Comparison of ENCODE assay signal across 12 cellular contexts in the genomic region with DNA sequence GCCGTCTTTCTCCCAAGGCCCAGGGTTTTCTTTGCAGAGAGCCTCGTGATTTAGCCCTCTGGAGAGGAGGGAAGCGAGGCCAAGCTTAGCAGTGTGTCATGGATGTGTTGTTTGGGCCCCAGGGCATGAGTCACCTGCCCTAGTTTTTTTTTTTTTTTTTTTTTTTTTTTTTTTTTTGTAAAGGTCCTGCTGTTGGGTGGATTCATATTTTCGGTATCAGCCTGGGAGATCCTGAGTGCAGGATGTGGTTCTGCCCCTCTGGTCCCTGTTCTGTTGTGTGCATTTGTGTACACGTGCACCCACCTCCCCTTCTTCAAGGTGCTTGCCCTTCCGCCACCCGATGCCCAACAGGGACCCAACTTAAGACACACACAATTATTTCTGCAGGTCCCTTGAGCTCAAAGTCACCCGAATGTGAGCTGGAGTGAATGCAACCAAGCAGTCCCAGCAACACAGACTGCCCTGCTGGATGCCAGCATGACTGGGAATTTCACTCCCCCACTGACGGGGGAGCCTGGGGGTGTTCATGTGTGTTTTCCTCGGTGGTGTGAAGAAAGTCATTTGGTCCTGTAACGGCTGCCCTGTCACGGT.
A peak's percentile ranks its signal among the peaks of the same experiment; 100 is the strongest.
DNase-seq lines count a peak whose midpoint lies in the region; ATAC-seq and TF ChIP-seq lines count a peak whose summit lies in the region.
"Had no signal": no experiment of that assay in that cellular context is flagged by ENCODE, and none has a peak within 500 bp of the region (broad histone marks: within the 10 kb centered on the region; RNA-seq: fewer than 3 reads in every experiment).

No MANE protein-coding gene starts in this region.

- no peaks in the 10 kb centered on the region for H3K79me2 ChIP-seq in mammary epithelial cell (ENCODE audit: insufficient read depth, low read length)

- TF ChIP-seq POLR2A in erythroblast (IDR thresholded peaks at IDR 0.05; ENCODE audit: low read length): no peak
- TF ChIP-seq POLR2A in stomach (IDR thresholded peaks at IDR 0.05): no peak

- H3K4me3 ChIP-seq in mammary epithelial cell (replicated peaks in 1 of 3; ENCODE audit: insufficient read depth in 1 of 3, low read depth in 2 of 3, low read length in 3 of 3): no peak overlapping the region
- no peak overlapping the region for H3K4me3 ChIP-seq in thoracic aorta
- no peak overlapping the region for H3K4me3 ChIP-seq in stomach
- H3K4me3 ChIP-seq: ascending aorta, gastrocnemius medialis had no signal

- H3K27ac Mint-ChIP-seq in activated T-cell treated with anti-CD3 and anti-CD28 coated beads, Interleukin-2, amount 50 U/mL, for 24 hours: no peak overlapping the region
- H3K27ac Mint-ChIP-seq: memory B cell had no signal

- no peaks in the 10 kb centered on the region for H4K20me1 ChIP-seq in mammary epithelial cell (ENCODE audit: insufficient read depth, low read length)

- TF ChIP-seq CTCF in mammary epithelial cell (conservative IDR thresholded peaks at IDR 0.05 in 1 of 2, IDR thresholded peaks at IDR 0.05 in 1 of 2; ENCODE audit: extremely low read depth in 1 of 2, insufficient read depth in 1 of 2, low read depth in 1 of 2, low read length in 2 of 2): no peak
- no peak for TF ChIP-seq CTCF in thoracic aorta (IDR thresholded peaks at IDR 0.05)
- no peak for TF ChIP-seq CTCF in stomach (IDR thresholded peaks at IDR 0.05)

- peak; percentile 9 for ATAC-seq in thoracic aorta (ENCODE audit: insufficient number of reproducible peaks, low FRiP score, low read depth)
- ATAC-seq: gastrocnemius medialis had no signal

- H3K4me3 Mint-ChIP-seq in activated T-cell treated with anti-CD3 and anti-CD28 coated beads, Interleukin-2, amount 50 U/mL, for 24 hours: no peak overlapping the region
- H3K4me3 Mint-ChIP-seq: memory B cell had no signal

- peaks cover 13% of the 10 kb centered on the region for H3K27me3 Mint-ChIP-seq in activated T-cell treated with anti-CD3 and anti-CD28 coated beads, Interleukin-2, amount 50 U/mL, for 24 hours

- intact Hi-C loops in mammary epithelial cell (cut with micrococcal nuclease) (no loop called here), stomach (cut with DNase I; ENCODE audit: low total_unique reads) (no loop called here)

- H2AFZ ChIP-seq in mammary epithelial cell (ENCODE audit: low read depth, low read length): no peak overlapping the region

- 29% methylated on average over 9 of the region's 12 CpGs for WGBS in mammary epithelial cell (ENCODE audit: low coverage, missing lambda C conversion rate)
- WGBS in stomach, 5 donors: 58 to 73% (median 69%) methylated on average over 12 of the region's 12 CpGs

- no peak overlapping the region for H3K9ac ChIP-seq in mammary epithelial cell (ENCODE audit: insufficient read depth, low read length)

- H3K4me1 Mint-ChIP-seq in activated T-cell treated with anti-CD3 and anti-CD28 coated beads, Interleukin-2, amount 50 U/mL, for 24 hours (ENCODE audit: low read depth): peaks cover 36% of the 10 kb centered on the region

- H3K27ac ChIP-seq in mammary epithelial cell (ENCODE audit: insufficient read depth, low read depth, low read length) (no peak overlapping the region), thoracic aorta (no peak overlapping the region), stomach (no peak overlapping the region)
- H3K27ac ChIP-seq: ascending aorta, gastrocnemius medialis had no signal

- H3K9me3 ChIP-seq in mammary epithelial cell (replicated peaks; ENCODE audit: insufficient read depth, low read length): no peaks in the 10 kb centered on the region
- H3K9me3 ChIP-seq in thoracic aorta: no peaks in the 10 kb centered on the region
- no peaks in the 10 kb centered on the region for H3K9me3 ChIP-seq in stomach
- H3K9me3 ChIP-seq: ascending aorta, gastrocnemius medialis had no signal

- peak; percentile 3 for DNase-seq in activated T-cell treated with anti-CD3 and anti-CD28 coated beads for 48 hours (ENCODE audit: low read depth)
- no peak for DNase-seq in activated T-cell treated with anti-CD3 and anti-CD28 coated beads, Interleukin-2, amount 50 U/mL, for 24 hours
- peak; percentile 63 for DNase-seq in RKO (ENCODE audit: low spot score)
- DNase-seq in mammary epithelial cell: peak; percentile 51
- no peak for DNase-seq in thoracic aorta (ENCODE audit: low spot score)
- no peak for DNase-seq in erythroblast (lab: John Stamatoyannopoulos, UW)
- DNase-seq in stimulated activated CD4-positive, alpha-beta T cell treated with anti-CD3 and anti-CD28 coated beads, Interleukin-4, amount 100 ng/mL, for 24 hours: no peak
- DNase-seq in stomach: no peak
- DNase-seq: NCI-H2227 treated with DMSO at 0.1 percent for 48 hours had no signal

- H3K4me1 ChIP-seq in mammary epithelial cell (ENCODE audit: insufficient read depth, low read length): peaks cover 7% of the 10 kb centered on the region
- peaks cover 10 to 11% of the 10 kb centered on the region in 2 donors for H3K4me1 ChIP-seq in thoracic aorta (ENCODE audit: control insufficient read depth in 1 of 2, low read depth in 2 of 2)
- H3K4me1 ChIP-seq in stomach: peaks cover 0 to 29% (median 11%) of the 10 kb centered on the region in 4 donors

- BruUV-seq in mammary epithelial cell (replicated peaks; lab: Mats Ljungman, UMichigan): no TSS peak

- dilution Hi-C loops in mammary epithelial cell (cut with HindIII; ENCODE audit: low sequenced_read_pairs): loop anchor here (5.0 kb wide), 3 partner anchors 40 to 95 kb away; no protein-coding TSS in a partner anchor

- CTCF ChIA-PET in mammary epithelial cell (lab: Charles Lee; ENCODE audit: low non-redundant PET): no interaction called here

- in situ Hi-C loops in mammary epithelial cell (cut with MboI; ENCODE audit: low sequenced_read_pairs in 2 of 2): no loop called here

- H3K27me3 ChIP-seq in mammary epithelial cell (ENCODE audit: insufficient read depth, low read length) (peaks cover 33% of the 10 kb centered on the region), thoracic aorta (replicated peaks; ENCODE audit: insufficient read depth) (no peaks in the 10 kb centered on the region), stomach (peaks cover 3 to 73% (median 27%) of the 10 kb centered on the region in 3 donors)
- H3K27me3 ChIP-seq: ascending aorta had no signal

- H3K36me3 Mint-ChIP-seq in activated T-cell treated with anti-CD3 and anti-CD28 coated beads, Interleukin-2, amount 50 U/mL, for 24 hours (ENCODE audit: low read depth): no peaks in the 10 kb centered on the region
- H3K36me3 Mint-ChIP-seq: memory B cell had no signal

- H3K36me3 ChIP-seq in mammary epithelial cell (ENCODE audit: insufficient read depth, low read length) (no peaks in the 10 kb centered on the region), thoracic aorta (no peaks in the 10 kb centered on the region), stomach (no peaks in the 10 kb centered on the region)
- H3K36me3 ChIP-seq: ascending aorta, gastrocnemius medialis had no signal

- H3K9me3 Mint-ChIP-seq in activated T-cell treated with anti-CD3 and anti-CD28 coated beads, Interleukin-2, amount 50 U/mL, for 24 hours: no peaks in the 10 kb centered on the region
- H3K9me3 Mint-ChIP-seq: memory B cell had no signal

- no peak for TF ChIP-seq EP300 in stomach (IDR thresholded peaks at IDR 0.05)

- no peak overlapping the region for H3K4me2 ChIP-seq in mammary epithelial cell (ENCODE audit: insufficient read depth, low read depth, low read length)

Comparison
In these comparisons a context has a peak if more than half of its experiments do, and no peak if none do; other contexts are left out.
1. DNase-seq: peak in activated T-cell treated with anti-CD3 and anti-CD28 coated beads for 48 hours (single experiment), RKO (single experiment) and mammary epithelial cell (single experiment); none in activated T-cell treated with anti-CD3 and anti-CD28 coated beads, Interleukin-2, amount 50 U/mL, for 24 hours (single experiment), thoracic aorta (single experiment), erythroblast (0 of 2), stimulated activated CD4-positive, alpha-beta T cell treated with anti-CD3 and anti-CD28 coated beads, Interleukin-4, amount 100 ng/mL, for 24 hours (single experiment) and stomach (single experiment).